ENCODE assay signal across 9 cellular contexts in the genomic region with DNA sequence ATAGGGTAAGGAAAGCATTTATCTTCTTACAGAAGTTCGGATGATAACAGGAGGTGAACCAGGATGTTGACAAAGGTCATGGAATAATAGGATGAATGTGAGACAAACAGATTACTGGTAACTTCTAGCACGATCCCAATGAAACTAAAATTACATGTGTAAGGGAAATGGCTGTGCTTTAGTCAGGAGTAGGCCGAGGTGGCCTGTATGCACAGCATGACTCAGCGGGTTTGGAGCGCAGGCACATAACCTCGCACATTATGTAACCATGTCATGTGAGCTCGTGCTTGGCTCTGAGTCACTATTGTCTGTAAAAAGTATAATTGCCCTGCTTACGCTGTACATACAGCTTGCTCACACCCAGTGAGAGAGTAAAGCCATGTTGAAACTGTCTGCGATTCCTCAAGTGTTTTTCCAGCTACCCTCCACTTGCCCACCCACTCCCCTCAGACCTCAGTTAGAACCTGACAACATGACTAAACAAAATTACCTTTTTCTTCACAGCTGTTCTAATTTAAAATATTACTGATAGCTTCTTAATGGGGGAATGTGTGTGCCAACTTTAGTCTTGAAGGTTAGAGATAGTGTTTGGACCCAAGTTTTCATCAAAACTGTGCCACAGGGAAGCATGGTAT. TPM values are rescaled to one million over a fixed set of nuclear protein-coding genes. Genes with fewer than 3 reads are reported as not detected.
DNase-seq lines count a peak whose midpoint lies in the region; ATAC-seq and TF ChIP-seq lines count a peak whose summit lies in the region.
"Had no signal": no experiment of that assay in that cellular context is flagged by ENCODE, and none has a peak within 500 bp of the region (broad histone marks: within the 10 kb centered on the region; RNA-seq: fewer than 3 reads in every experiment).

No MANE protein-coding gene starts in this region.

- H3K36me3 Mint-ChIP-seq in CD4-positive, alpha-beta T cell (ENCODE audit: low read depth), result peaks cover 77% of the 10 kb centered on the region

- ATAC-seq in CD4-positive, alpha-beta T cell (ENCODE audit: poor library complexity), result no peak
- ATAC-seq in HG02973 (IDR thresholded peaks at IDR 0.05; ENCODE audit: unreplicated experiment) (no peak), HG02623 (IDR thresholded peaks at IDR 0.05; ENCODE audit: unreplicated experiment) (no peak)

- in situ Hi-C loops in brain microvascular endothelial cell (cut with HindIII; ENCODE audit: low pct_ligation_motif_present, low sequenced_read_pairs), result no loop called here

- intact Hi-C loops in CD4-positive, alpha-beta T cell (cut with DNase I, micrococcal nuclease), result loop anchor here in 1 of 2 experiments (10.0 kb wide), 2 partner anchors 803 to 1777 kb away; partner anchors contain the start of genes DOP1A, SYNCRIP and UBE3D

- H3K27me3 ChIP-seq in CD4-positive, alpha-beta T cell (ENCODE audit: control insufficient read depth, insufficient read depth, low read length), result no peaks in the 10 kb centered on the region
- H3K27me3 ChIP-seq in brain microvascular endothelial cell (replicated peaks), result no peaks in the 10 kb centered on the region

- H3K4me3 Mint-ChIP-seq in CD4-positive, alpha-beta T cell, result peak overlapping the region; percentile 25
- H3K4me3 Mint-ChIP-seq: activated naive CD4-positive, alpha-beta T cell treated with anti-CD3 and anti-CD28 coated beads, Interleukin-2, amount 50 U/mL, for 24 hours had no signal

- peaks cover 6% of the 10 kb centered on the region for H3K9me3 Mint-ChIP-seq in CD4-positive, alpha-beta T cell

- CTCF ChIA-PET in CD4-positive, alpha-beta T cell (lab: Charles Lee), result no interaction called here
- CTCF ChIA-PET in HEK293T (lab: Yijun Ruan, JAX), result no interaction called here

- H3K27ac ChIP-seq in CD4-positive, alpha-beta T cell (ENCODE audit: low read depth, low read length), result no peak overlapping the region
- H3K27ac ChIP-seq in brain microvascular endothelial cell, result peak overlapping the region; percentile 95

- no peaks in the 10 kb centered on the region for H3K36me3 ChIP-seq in brain microvascular endothelial cell (replicated peaks)

- no peaks in the 10 kb centered on the region for H3K27me3 Mint-ChIP-seq in CD4-positive, alpha-beta T cell
- H3K27me3 Mint-ChIP-seq: activated naive CD4-positive, alpha-beta T cell treated with anti-CD3 and anti-CD28 coated beads, Interleukin-2, amount 50 U/mL, for 24 hours had no signal

- peaks cover 21% of the 10 kb centered on the region for H3K9me3 ChIP-seq in CD4-positive, alpha-beta T cell (ENCODE audit: control insufficient read depth, low read length)

- no peak for DNase-seq in CD4-positive, alpha-beta T cell
- DNase-seq in Jurkat, Clone E6-1 (ENCODE audit: low read depth, low spot score), result peak; percentile 41
- DNase-seq in brain microvascular endothelial cell (peak; percentile 98), myocyte (ENCODE audit: low read depth) (peak; percentile 69), HEK293T (ENCODE audit: extremely low spot score) (no peak), NCI-H2029 treated with DMSO at 0.1 percent for 48 hours (lab: John Stamatoyannopoulos, UW) (no peak)

- no peak overlapping the region for H3K4me3 ChIP-seq in Jurkat, Clone E6-1 (ENCODE audit: low read length)
- H3K4me3 ChIP-seq in brain microvascular endothelial cell (ENCODE audit: low read depth, low read length), result no peak overlapping the region

- peaks cover 54% of the 10 kb centered on the region for H3K4me1 Mint-ChIP-seq in CD4-positive, alpha-beta T cell (ENCODE audit: low read depth)

- TF ChIP-seq CTCF in CD4-positive, alpha-beta T cell (IDR thresholded peaks at IDR 0.05), result no peak
- no peak for TF ChIP-seq CTCF in brain microvascular endothelial cell (IDR thresholded peaks at IDR 0.05; ENCODE audit: low read depth, low read length, missing control alignments)

- POLR2A ChIA-PET in CD4-positive, alpha-beta T cell (lab: Charles Lee), result no interaction called here
- POLR2A ChIA-PET in HEK293T (lab: Yijun Ruan, JAX), result no interaction called here

- no peak overlapping the region for H3K27ac Mint-ChIP-seq in CD4-positive, alpha-beta T cell
- H3K27ac Mint-ChIP-seq: activated naive CD4-positive, alpha-beta T cell treated with anti-CD3 and anti-CD28 coated beads, Interleukin-2, amount 50 U/mL, for 24 hours had no signal

TF ChIP-seq in HEK293T, 16 proteins besides CTCF, POLR2A, EP300 and RAD21:
- no peak for TF ChIP-seq LEF1 (IDR thresholded peaks at IDR 0.05; ENCODE audit: borderline replicate concordance)
- no peak for TF ChIP-seq NFRKB (IDR thresholded peaks at IDR 0.05)
- no peak for TF ChIP-seq FOXA1 (IDR thresholded peaks at IDR 0.05)
- no peak for TF ChIP-seq ARNT (IDR thresholded peaks at IDR 0.05)
- TF ChIP-seq CTBP1 (IDR thresholded peaks at IDR 0.05; ENCODE audit: borderline replicate concordance), result no peak
- no peak for TF ChIP-seq HDGF (IDR thresholded peaks at IDR 0.05; ENCODE audit: borderline replicate concordance)
- TF ChIP-seq L3MBTL2 (conservative IDR thresholded peaks at IDR 0.05), result no peak
- TF ChIP-seq BHLHE40 (IDR thresholded peaks at IDR 0.05; ENCODE audit: borderline replicate concordance), result no peak
- no peak for TF ChIP-seq FOXK2 (IDR thresholded peaks at IDR 0.05)
- no peak for TF ChIP-seq FOXM1 (IDR thresholded peaks at IDR 0.05; ENCODE audit: borderline replicate concordance)
- TF ChIP-seq TARDBP (IDR thresholded peaks at IDR 0.05), result no peak
- TF ChIP-seq PKNOX1 (IDR thresholded peaks at IDR 0.05), result no peak
- TF ChIP-seq ELF4 (IDR thresholded peaks at IDR 0.05), result no peak
- no peak for TF ChIP-seq SP1 (IDR thresholded peaks at IDR 0.05)
- no peak for TF ChIP-seq SUZ12 (IDR thresholded peaks at IDR 0.05)

RNA-seq across cellular contexts. Expression of gene CYB5R4, which starts 8.2 kb away (rescaled TPM):
- 10 to 100 TPM; 15.5 to 16.3 TPM for total RNA-seq in CD4-positive, alpha-beta T cell
- polyA plus RNA-seq in Jurkat, Clone E6-1 (2012; ENCODE audit: insufficient read depth, insufficient read length), result 21.1 TPM
- total RNA-seq in myocyte, result 17.7 and 24.6 TPM in 2 replicates
- 8.2 TPM for polyA plus RNA-seq in myocyte (2012)

RNA-seq across cellular contexts. Expression of gene RIPPLY2, which starts 14.5 kb away (rescaled TPM):
- total RNA-seq in CD4-positive, alpha-beta T cell, result not detected
- polyA plus RNA-seq in Jurkat, Clone E6-1 (2012; ENCODE audit: insufficient read depth, insufficient read length), result not detected
- not detected in 2 replicates for total RNA-seq in myocyte
- polyA plus RNA-seq in myocyte (2012), result not detected

Comparison
In these comparisons a context has a peak if more than half of its experiments do, and no peak if none do; other contexts are left out.
1. DNase-seq: peak in Jurkat, Clone E6-1 (single experiment), brain microvascular endothelial cell (single experiment) and myocyte (single experiment); none in CD4-positive, alpha-beta T cell (0 of 10), HEK293T (single experiment) and NCI-H2029 treated with DMSO at 0.1 percent for 48 hours (single experiment).